In genomic region chr16:74651841-74652240, GRCh38 we compare ENCODE assay signal across 20 cellular contexts. TPM values are rescaled to one million over a fixed set of nuclear protein-coding genes. Genes with fewer than 3 reads are reported as not detected.
DNase-seq lines count a peak whose midpoint lies in the region; ATAC-seq, FAIRE-seq and TF ChIP-seq lines count a peak whose summit lies in the region.
"Had no signal": no experiment of that assay in that cellular context is flagged by ENCODE, and none has a peak within 500 bp of the region (broad histone marks: within the 10 kb centered on the region; RNA-seq: fewer than 3 reads in every experiment).

No MANE protein-coding gene starts in this region.

- no peak for TF ChIP-seq EP300 in A549 (IDR thresholded peaks at IDR 0.05)

- peaks cover 4% of the 10 kb centered on the region for H3K36me3 Mint-ChIP-seq in T-helper 17 cell (ENCODE audit: low read depth)

- H3K4me3 ChIP-seq in A549 = no peak overlapping the region
- H3K4me3 ChIP-seq in A673 (ENCODE audit: low read depth, low read length, poor library complexity, severe bottlenecking) = no peak overlapping the region
- H3K4me3 ChIP-seq in keratinocyte (ENCODE audit: control insufficient read depth in 2 of 3, extremely low read depth in 1 of 3, insufficient read depth in 2 of 3, low read depth in 1 of 3, low read length in 3 of 3) = no peak overlapping the region
- H3K4me3 ChIP-seq in prostate gland = no peak overlapping the region
- H3K4me3 ChIP-seq: tibial nerve had no signal

- FAIRE-seq in A549 (lab: Jason Lieb, UNC) (no peak), keratinocyte (lab: Jason Lieb, UNC) (no peak)
- FAIRE-seq: endothelial cell of umbilical vein, GM19239 had no signal

- H3K27ac ChIP-seq in A549 = no peak overlapping the region
- peak overlapping the region; percentile 64 for H3K27ac ChIP-seq in A673 (ENCODE audit: low read depth, low read length, poor library complexity, severe bottlenecking)
- H3K27ac ChIP-seq in keratinocyte (ENCODE audit: control insufficient read depth, insufficient read depth, low read length) = no peak overlapping the region
- H3K27ac ChIP-seq in prostate gland = no peak overlapping the region
- H3K27ac ChIP-seq: tibial nerve had no signal

- peak; percentile 28 to 50; a peak in 2 of 6 replicates for ATAC-seq in A549
- no peak for ATAC-seq in T-helper 17 cell
- ATAC-seq: stimulated activated naive CD8-positive, alpha-beta T cell treated with anti-CD3 and anti-CD28 coated beads, Interleukin-15, amount 100 ng/mL, for 72 hours had no signal

- peaks cover 27% of the 10 kb centered on the region for H3K4me1 Mint-ChIP-seq in T-helper 17 cell

- H4K20me1 ChIP-seq in keratinocyte (ENCODE audit: control insufficient read depth, extremely low read depth, insufficient read depth, low read length) = peaks cover 7% of the 10 kb centered on the region

- dilution Hi-C loops in keratinocyte (cut with MboI; ENCODE audit: extremely low pct_ligation_motif_present, low sequenced_read_pairs) = no loop called here

- no TSS peak for BruUV-seq in A673 (replicated peaks; lab: Mats Ljungman, UMichigan)

- H3K9me1 ChIP-seq in keratinocyte (ENCODE audit: control insufficient read depth, extremely low read depth, insufficient read depth, low read length) = peaks cover 2% of the 10 kb centered on the region

- H3K4me2 ChIP-seq in A549 (no peak overlapping the region), keratinocyte (ENCODE audit: control insufficient read depth, extremely low read depth, insufficient read depth, low read depth, low read length) (peak overlapping the region; percentile 2)

- no peaks in the 10 kb centered on the region for H3K9me3 ChIP-seq in A549
- no peaks in the 10 kb centered on the region for H3K9me3 ChIP-seq in A673 (ENCODE audit: low read depth, low read length, poor library complexity, severe bottlenecking)
- no peaks in the 10 kb centered on the region for H3K9me3 ChIP-seq in T-helper 17 cell (ENCODE audit: control insufficient read depth, low read length, poor library complexity, severe bottlenecking)
- no peaks in the 10 kb centered on the region for H3K9me3 ChIP-seq in keratinocyte (ENCODE audit: control insufficient read depth, low read depth, low read length)
- H3K9me3 ChIP-seq in prostate gland = no peaks in the 10 kb centered on the region
- H3K9me3 ChIP-seq: tibial nerve had no signal

- peak overlapping the region; percentile 62 for H3K27ac Mint-ChIP-seq in T-helper 17 cell

- no peak for DNase-seq in A549 (ENCODE audit: low read depth in 1 of 2, low spot score in 1 of 2)
- no peak for DNase-seq in A673 (ENCODE audit: low spot score)
- DNase-seq in T-helper 17 cell = no peak
- peak; percentile 11 for DNase-seq in keratinocyte (ENCODE audit: low read depth, low spot score)
- no peak for DNase-seq in stimulated activated naive CD4-positive, alpha-beta T cell (lab: John Stamatoyannopoulos, UW)
- DNase-seq in prostate gland (ENCODE audit: low spot score) = no peak
- DNase-seq in activated CD4-positive, CD25-positive, alpha-beta regulatory T cell treated with anti-CD3 and anti-CD28 coated beads, Interleukin-2, amount 50 U/mL, for 72 hours = no peak
- DNase-seq: activated CD4-positive, alpha-beta T cell treated with anti-CD3 and anti-CD28 coated beads for 1 hour; dermis blood vessel endothelial cell; EL; KG1; NCI-H1436; NCI-H526 treated with DMSO at 0.1 percent for 48 hours; SHP77 treated with DMSO at 0.1 percent for 48 hours; stimulated activated CD4-positive, alpha-beta T cell treated with anti-CD3 and anti-CD28 coated beads, Interleukin-4, amount 100 ng/mL, for 4 hours; stimulated activated naive CD8-positive, alpha-beta T cell treated with anti-CD3 and anti-CD28 coated beads, Interleukin-15, amount 100 ng/mL, for 72 hours had no signal

- TF ChIP-seq CTCF in A549 (IDR thresholded peaks at IDR 0.05) (no peak), A673 (conservative IDR thresholded peaks at IDR 0.05; ENCODE audit: low read depth, low read length) (no peak), keratinocyte (optimal IDR thresholded peaks at IDR 0.05 in 1 of 3, IDR thresholded peaks at IDR 0.05 in 1 of 3, conservative IDR thresholded peaks at IDR 0.05 in 1 of 3; ENCODE audit: extremely low read depth in 1 of 3, insufficient read depth in 2 of 3, low read length in 3 of 3) (no peak), prostate gland (IDR thresholded peaks at IDR 0.05) (no peak)

- H3K9ac ChIP-seq in keratinocyte (ENCODE audit: control insufficient read depth, extremely low read depth, insufficient read depth, low read length) = no peak overlapping the region

- peaks cover 62% of the 10 kb centered on the region for H3K79me2 ChIP-seq in keratinocyte (ENCODE audit: control insufficient read depth, insufficient read depth, low read length)

- H3K4me1 ChIP-seq in A549 (no peaks in the 10 kb centered on the region), A673 (ENCODE audit: insufficient read depth, low read length, poor library complexity, severe bottlenecking) (peaks cover 35% of the 10 kb centered on the region), keratinocyte (ENCODE audit: control insufficient read depth, extremely low read depth, insufficient read depth, low read length) (peaks cover 13% of the 10 kb centered on the region), prostate gland (replicated peaks) (no peaks in the 10 kb centered on the region)

- TF ChIP-seq POLR2A in A549 (IDR thresholded peaks at IDR 0.05; ENCODE audit: low read length) = no peak
- no peak for TF ChIP-seq POLR2A in prostate gland (IDR thresholded peaks at IDR 0.05)

- H3K36me3 ChIP-seq in A673 (ENCODE audit: insufficient read depth, low read length, poor library complexity, severe bottlenecking) (peaks cover 90% of the 10 kb centered on the region), keratinocyte (ENCODE audit: control insufficient read depth in 2 of 2, extremely low read depth in 1 of 2, insufficient read depth in 2 of 2, low read length in 2 of 2) (peaks cover 16 to 21% of the 10 kb centered on the region in 2 experiments), prostate gland (no peaks in the 10 kb centered on the region)

- no peak for TF ChIP-seq RAD21 in A549 (conservative IDR thresholded peaks at IDR 0.05 in 1 of 2, IDR thresholded peaks at IDR 0.05 in 1 of 2)

- 91% methylated on average over 2 of the region's 2 CpGs for WGBS in A549 (ENCODE audit: missing lambda C conversion rate)
- 75% methylated on average over 2 of the region's 2 CpGs for WGBS in prostate gland

- no peaks in the 10 kb centered on the region for H3K27me3 Mint-ChIP-seq in T-helper 17 cell
- H3K27me3 Mint-ChIP-seq: brain; stimulated activated naive CD8-positive, alpha-beta T cell treated with anti-CD3 and anti-CD28 coated beads, Interleukin-15, amount 100 ng/mL, for 72 hours had no signal

- POLR2A ChIA-PET in A549 (lab: Yijun Ruan, JAX) = interaction anchor here (0.6 to 1.3 kb wide), 3 partner anchors 22 to 210 kb away, joined by 3 read pairs; partner anchors contain the start of gene GLG1
- POLR2A ChIA-PET in A673 (lab: Charles Lee; ENCODE audit: low non-redundant PET) = no interaction called here

- H3K4me3 Mint-ChIP-seq in T-helper 17 cell = no peak overlapping the region
- H3K4me3 Mint-ChIP-seq: brain; stimulated activated naive CD8-positive, alpha-beta T cell treated with anti-CD3 and anti-CD28 coated beads, Interleukin-15, amount 100 ng/mL, for 72 hours had no signal

- CTCF ChIA-PET in A549 (lab: Yijun Ruan, JAX) (interaction anchor here (0.6 to 3.2 kb wide), 17 partner anchors 8 to 343 kb away, joined by 3 to 14 read pairs (median 5); no protein-coding TSS in a partner anchor), A673 (lab: Charles Lee) (interaction anchor here (0.6 kb wide), 3 partner anchors 13 to 215 kb away, joined by 3 to 12 read pairs (median 6); no protein-coding TSS in a partner anchor)

- intact Hi-C loops in A673 (cut with micrococcal nuclease; ENCODE audit: unreplicated experiment) (loop anchor here (10.0 kb wide), 1 partner anchor 347 kb away; no protein-coding TSS in a partner anchor), prostate gland (cut with DNase I) (no loop called here)

- H3K27me3 ChIP-seq in A673 (replicated peaks; ENCODE audit: insufficient read depth, low read depth, low read length, poor library complexity) = no peaks in the 10 kb centered on the region
- H3K27me3 ChIP-seq in keratinocyte (ENCODE audit: control insufficient read depth, extremely low read depth, insufficient read depth, low read length) = no peaks in the 10 kb centered on the region
- no peaks in the 10 kb centered on the region for H3K27me3 ChIP-seq in prostate gland (replicated peaks; ENCODE audit: insufficient read depth)
- H3K27me3 ChIP-seq: tibial nerve had no signal

- no peak overlapping the region for H2AFZ ChIP-seq in keratinocyte (ENCODE audit: control insufficient read depth, low read length)

RNA-seq across cellular contexts. Expression of gene RFWD3, which starts 14.8 kb away (rescaled TPM):
- polyA plus RNA-seq in A549 (2011; rRNA removed) (50.6 and 52.5 TPM in 2 replicates), A549 (2017; fragmentation: RNase III; extraction: RNeasy Plus Mini Kit Qiagen cat#74134 plus additional on column Dnase treatment) (36.1 to 43.2 TPM (median 36.7 TPM) in 3 replicates), keratinocyte (22.6 to 29.2 TPM (median 25.0 TPM) in 3 replicates)
- 27.6 and 35.9 TPM in 2 replicates for polyA plus RNA-seq in A549 (2012; cell fraction: cytosol; rRNA removed)
- polyA plus RNA-seq in A549 (2012; cell fraction: nucleus; rRNA removed) = 27.8 and 37.0 TPM in 2 replicates
- polyA minus RNA-seq in A549 (2011; rRNA and poly(A)+ RNA removed) = 81.6 and 86.0 TPM in 2 replicates
- total RNA-seq in A673 (2021) (127 and 138 TPM in 2 replicates), T-helper 17 cell (10 to 100 TPM; 34.2 to 61.2 TPM), prostate gland (10 to 100 TPM; 15.7 to 36.9 TPM)
- polyA plus RNA-seq in keratinocyte (2011; ENCODE audit: low read depth) = 14.5 TPM
- 13.5 and 18.0 TPM in 2 replicates for polyA plus RNA-seq in keratinocyte (2011; cell fraction: cytosol; rRNA removed)
- 24.2 and 28.9 TPM in 2 replicates for polyA plus RNA-seq in keratinocyte (2011; cell fraction: nucleus; rRNA removed)
- 7.7 and 17.4 TPM in 2 replicates for polyA plus RNA-seq in keratinocyte (2012; ENCODE audit: low replicate concordance)
- 50.1 to 73.4 TPM (median 63.8 TPM) in 3 replicates for polyA minus RNA-seq in keratinocyte
- 22.4 TPM for polyA minus RNA-seq in keratinocyte (2011; cell fraction: cytosol; rRNA and poly(A)+ RNA removed)
- polyA minus RNA-seq in keratinocyte (2011; cell fraction: nucleus; rRNA and poly(A)+ RNA removed) = 26.2 and 37.7 TPM in 2 replicates

RNA-seq across cellular contexts. Expression of gene GLG1, which starts 44.9 kb away (rescaled TPM):
- 90.6 and 91.7 TPM in 2 replicates for polyA plus RNA-seq in A549 (2011; rRNA removed)
- polyA plus RNA-seq in A549 (2012; cell fraction: cytosol; rRNA removed) = 21.0 and 21.5 TPM in 2 replicates
- 47.7 and 69.8 TPM in 2 replicates for polyA plus RNA-seq in A549 (2012; cell fraction: nucleus; rRNA removed)
- polyA plus RNA-seq in A549 (2017; fragmentation: RNase III; extraction: RNeasy Plus Mini Kit Qiagen cat#74134 plus additional on column Dnase treatment) = 47.3 to 53.5 TPM (median 51.9 TPM) in 3 replicates
- 107 and 110 TPM in 2 replicates for polyA minus RNA-seq in A549 (2011; rRNA and poly(A)+ RNA removed)
- total RNA-seq in A673 (2021) = 487 and 587 TPM in 2 replicates
- 100 to 1,000 TPM; 166 to 180 TPM for total RNA-seq in T-helper 17 cell
- 41.5 to 79.7 TPM (median 63.6 TPM) in 3 replicates for polyA plus RNA-seq in keratinocyte
- polyA plus RNA-seq in keratinocyte (2011; ENCODE audit: low read depth) = 87.5 TPM
- 19.7 and 21.6 TPM in 2 replicates for polyA plus RNA-seq in keratinocyte (2011; cell fraction: cytosol; rRNA removed)
- 161 and 169 TPM in 2 replicates for polyA plus RNA-seq in keratinocyte (2011; cell fraction: nucleus; rRNA removed)
- polyA plus RNA-seq in keratinocyte (2012; ENCODE audit: low replicate concordance) = 45.7 and 74.7 TPM in 2 replicates
- polyA minus RNA-seq in keratinocyte = 87.6 to 125 TPM (median 119 TPM) in 3 replicates
- 40.5 TPM for polyA minus RNA-seq in keratinocyte (2011; cell fraction: cytosol; rRNA and poly(A)+ RNA removed)
- polyA minus RNA-seq in keratinocyte (2011; cell fraction: nucleus; rRNA and poly(A)+ RNA removed) = 151 and 256 TPM in 2 replicates
- 100 to 1,000 TPM; 135 to 189 TPM for total RNA-seq in prostate gland

RNA-seq across cellular contexts. Expression of gene MLKL, which starts 48.8 kb away (rescaled TPM):
- polyA plus RNA-seq in A549 (2011; rRNA removed) (17.9 and 18.8 TPM in 2 replicates), A549 (2017; fragmentation: RNase III; extraction: RNeasy Plus Mini Kit Qiagen cat#74134 plus additional on column Dnase treatment) (12.3 to 14.3 TPM (median 12.6 TPM) in 3 replicates), keratinocyte (6.4 to 12.5 TPM (median 12.4 TPM) in 3 replicates)
- polyA plus RNA-seq in A549 (2012; cell fraction: cytosol; rRNA removed) = 9.6 and 10.2 TPM in 2 replicates
- 11.6 and 14.2 TPM in 2 replicates for polyA plus RNA-seq in A549 (2012; cell fraction: nucleus; rRNA removed)
- polyA minus RNA-seq in A549 (2011; rRNA and poly(A)+ RNA removed) = 6.2 and 8.9 TPM in 2 replicates
- total RNA-seq in A673 (2021) (3.4 and 5.5 TPM in 2 replicates), T-helper 17 cell (10 to 100 TPM; 33.8 to 44.8 TPM), prostate gland (1 to 10 TPM; 7.0 to 8.6 TPM)
- 1.1 TPM for polyA plus RNA-seq in keratinocyte (2011; ENCODE audit: low read depth)
- 7.4 and 10.1 TPM in 2 replicates for polyA plus RNA-seq in keratinocyte (2011; cell fraction: cytosol; rRNA removed)
- 16.9 and 17.5 TPM in 2 replicates for polyA plus RNA-seq in keratinocyte (2011; cell fraction: nucleus; rRNA removed)
- 2.0 and 12.6 TPM in 2 replicates for polyA plus RNA-seq in keratinocyte (2012; ENCODE audit: low replicate concordance)
- polyA minus RNA-seq in keratinocyte = 3.8 to 9.7 TPM (median 5.1 TPM) in 3 replicates
- polyA minus RNA-seq in keratinocyte (2011; cell fraction: cytosol; rRNA and poly(A)+ RNA removed) = 4.6 TPM
- 2.6 and 5.2 TPM in 2 replicates for polyA minus RNA-seq in keratinocyte (2011; cell fraction: nucleus; rRNA and poly(A)+ RNA removed)
